33 cellular contexts compared by ENCODE assay signal in genomic region chr15:65040461-65040860, GRCh38. TPM values are rescaled to one million over a fixed set of nuclear protein-coding genes. Genes with fewer than 3 reads are reported as not detected.
"Had no signal": no experiment of that assay in that cellular context is flagged by ENCODE, and none has a peak within 500 bp of the region (broad histone marks: within the 10 kb centered on the region; RNA-seq: fewer than 3 reads in every experiment).

No MANE protein-coding gene starts in this region.

- H3K4me1 Mint-ChIP-seq: activated CD4-positive, alpha-beta memory T cell treated with anti-CD3 and anti-CD28 coated beads, Interleukin-2, amount 10 ng/mL, durations not matched to agents 7 days and 5 days; activated naive CD4-positive, alpha-beta T cell treated with anti-CD3 and anti-CD28 coated beads, Interleukin-2, amount 10 ng/mL, durations not matched to agents 7 days and 5 days had no signal

- H3K27me3 Mint-ChIP-seq: activated CD4-positive, alpha-beta T cell treated with anti-CD3 and anti-CD28 coated beads for 36 hours; activated naive CD8-positive, alpha-beta T cell treated with anti-CD3 and anti-CD28 coated beads for 36 hours had no signal

- H3K27ac Mint-ChIP-seq: activated CD4-positive, alpha-beta memory T cell treated with anti-CD3 and anti-CD28 coated beads, Interleukin-2, amount 10 ng/mL, durations not matched to agents 7 days and 5 days; activated CD4-positive, alpha-beta T cell treated with anti-CD3 and anti-CD28 coated beads for 36 hours; activated naive CD4-positive, alpha-beta T cell treated with anti-CD3 and anti-CD28 coated beads, Interleukin-2, amount 10 ng/mL, durations not matched to agents 7 days and 5 days; activated naive CD8-positive, alpha-beta T cell treated with anti-CD3 and anti-CD28 coated beads for 36 hours; activated T-cell treated with anti-CD3 and anti-CD28 coated beads, Interleukin-2, amount 50 U/mL, for 72 hours; activated T-helper 2 cell treated with anti-CD3 and anti-CD28 coated beads, Interferon-gamma antibody, Interleukin-2, Interleukin-4, amounts not matched to agents 10 μg/mL and 5 μg/mL and 100 μg/mL, durations not matched to agents 14 hours and 24 hours and 36 hours had no signal

- DNase-seq: activated CD4-positive, alpha-beta memory T cell treated with anti-CD3 and anti-CD28 coated beads, Interleukin-2, amount 10 ng/mL, durations not matched to agents 7 days and 5 days; activated CD4-positive, alpha-beta T cell treated with anti-CD3 and anti-CD28 coated beads for 36 hours; activated CD4-positive, alpha-beta T cell treated with anti-CD3 and anti-CD28 coated beads, Interleukin-2, amount 50 U/mL, for 1 hour; activated gamma-delta T cell treated with Interleukin-2 at 50 U/mL for 16 hours; activated naive CD4-positive, alpha-beta T cell treated with anti-CD3 and anti-CD28 coated beads, Interleukin-2, amount 10 ng/mL, durations not matched to agents 7 days and 5 days; activated naive CD8-positive, alpha-beta T cell treated with anti-CD3 and anti-CD28 coated beads for 36 hours; activated T-cell treated with anti-CD3 and anti-CD28 coated beads for 4 hours; activated T-cell treated with anti-CD3 and anti-CD28 coated beads, Interleukin-2, amount 50 U/mL, for 72 hours; brain microvascular endothelial cell; caudate nucleus; MG63; MV-4-11; NCI-H1092 treated with DMSO at 0.1 percent for 48 hours; NCI-H1417 treated with DMSO at 0.1 percent for 48 hours; NCI-H1694; NCI-H2029; NCI-H2107; NCI-H2171 treated with DMSO at 0.1 percent for 48 hours; NCI-H226; NCI-H510A; NCI-H526 treated with DMSO at 0.1 percent for 48 hours; NK-92 treated with Interleukin-12 subunit alpha and Interleukin-12 subunit beta, amount 100 ng/mL, for 24 hours; OCI-M1; Peyer's patch; Right ventricle myocardium superior; SJCRH30; SK-N-SH; T-helper 1 cell; WERI-Rb-1 had no signal

- H3K4me3 ChIP-seq: MG63, Peyer's patch, SJCRH30 had no signal

- H3K9me3 ChIP-seq: MG63, Peyer's patch, SJCRH30, SK-N-SH had no signal

- H3K36me3 ChIP-seq: brain microvascular endothelial cell, MG63, Peyer's patch, SJCRH30, WERI-Rb-1 had no signal

- H3K4me3 Mint-ChIP-seq: activated CD4-positive, alpha-beta memory T cell treated with anti-CD3 and anti-CD28 coated beads, Interleukin-2, amount 10 ng/mL, durations not matched to agents 7 days and 5 days; activated CD4-positive, alpha-beta T cell treated with anti-CD3 and anti-CD28 coated beads for 36 hours; activated naive CD4-positive, alpha-beta T cell treated with anti-CD3 and anti-CD28 coated beads, Interleukin-2, amount 10 ng/mL, durations not matched to agents 7 days and 5 days; activated naive CD8-positive, alpha-beta T cell treated with anti-CD3 and anti-CD28 coated beads for 36 hours; activated T-cell treated with anti-CD3 and anti-CD28 coated beads, Interleukin-2, amount 50 U/mL, for 72 hours had no signal

- H3K27ac ChIP-seq: brain microvascular endothelial cell, Peyer's patch, RWPE1, SJCRH30, WERI-Rb-1 had no signal

- H3K9ac ChIP-seq: SK-N-SH had no signal

- H3K36me3 Mint-ChIP-seq: activated naive CD4-positive, alpha-beta T cell treated with anti-CD3 and anti-CD28 coated beads, Interleukin-2, amount 10 ng/mL, durations not matched to agents 7 days and 5 days; activated naive CD8-positive, alpha-beta T cell treated with anti-CD3 and anti-CD28 coated beads for 36 hours had no signal

- H3K9me3 Mint-ChIP-seq: activated CD4-positive, alpha-beta memory T cell treated with anti-CD3 and anti-CD28 coated beads, Interleukin-2, amount 10 ng/mL, durations not matched to agents 7 days and 5 days; activated naive CD4-positive, alpha-beta T cell treated with anti-CD3 and anti-CD28 coated beads, Interleukin-2, amount 10 ng/mL, durations not matched to agents 7 days and 5 days; activated naive CD8-positive, alpha-beta T cell treated with anti-CD3 and anti-CD28 coated beads for 36 hours; activated T-cell treated with anti-CD3 and anti-CD28 coated beads, Interleukin-2, amount 50 U/mL, for 72 hours; activated T-helper 2 cell treated with anti-CD3 and anti-CD28 coated beads, Interferon-gamma antibody, Interleukin-2, Interleukin-4, amounts not matched to agents 10 μg/mL and 5 μg/mL and 100 μg/mL, durations not matched to agents 14 hours and 24 hours and 36 hours had no signal

- H3K27me3 ChIP-seq: brain microvascular endothelial cell, MG63, Peyer's patch, SJCRH30 had no signal

- ATAC-seq: activated CD4-positive, alpha-beta T cell treated with anti-CD3 and anti-CD28 coated beads for 36 hours; activated T-cell treated with anti-CD3 and anti-CD28 coated beads, Interleukin-2, amount 50 U/mL, for 72 hours had no signal

RNA-seq across cellular contexts. Expression of gene SLC51B, which starts 4.7 kb away (rescaled TPM):
- total RNA-seq: activated CD4-positive, alpha-beta memory T cell treated with anti-CD3 and anti-CD28 coated beads, Interleukin-2, amount 10 ng/mL, durations not matched to agents 7 days and 5 days; activated CD4-positive, alpha-beta T cell treated with anti-CD3 and anti-CD28 coated beads for 36 hours; activated CD8-positive, alpha-beta memory T cell treated with anti-CD3 and anti-CD28 coated beads for 36 hours; activated naive CD8-positive, alpha-beta T cell treated with anti-CD3 and anti-CD28 coated beads for 36 hours; activated T-cell treated with anti-CD3 and anti-CD28 coated beads, Interleukin-2, amount 50 U/mL, for 72 hours; activated T-helper 2 cell treated with anti-CD3 and anti-CD28 coated beads, Interferon-gamma antibody, Interleukin-2, Interleukin-4, amounts not matched to agents 10 μg/mL and 5 μg/mL and 100 μg/mL, durations not matched to agents 14 hours and 24 hours and 36 hours; Right ventricle myocardium superior; T-helper 2 cell treated with Interferon-gamma antibody and Interleukin-4, amounts not matched to agents 100 ng/mL and 5 ng/mL, for 36 hours had no signal

RNA-seq across cellular contexts. Expression of gene RASL12, which starts 27.3 kb away (rescaled TPM):
- total RNA-seq: activated CD4-positive, alpha-beta memory T cell treated with anti-CD3 and anti-CD28 coated beads, Interleukin-2, amount 10 ng/mL, durations not matched to agents 7 days and 5 days; activated CD4-positive, alpha-beta T cell treated with anti-CD3 and anti-CD28 coated beads for 36 hours; activated CD8-positive, alpha-beta memory T cell treated with anti-CD3 and anti-CD28 coated beads for 36 hours; activated naive CD8-positive, alpha-beta T cell treated with anti-CD3 and anti-CD28 coated beads for 36 hours; activated T-cell treated with anti-CD3 and anti-CD28 coated beads, Interleukin-2, amount 50 U/mL, for 72 hours; activated T-helper 2 cell treated with anti-CD3 and anti-CD28 coated beads, Interferon-gamma antibody, Interleukin-2, Interleukin-4, amounts not matched to agents 10 μg/mL and 5 μg/mL and 100 μg/mL, durations not matched to agents 14 hours and 24 hours and 36 hours; SJCRH30; T-helper 2 cell treated with Interferon-gamma antibody and Interleukin-4, amounts not matched to agents 100 ng/mL and 5 ng/mL, for 36 hours had no signal

RNA-seq across cellular contexts. Expression of gene KBTBD13, which starts 36.1 kb away (rescaled TPM):
- total RNA-seq: activated CD4-positive, alpha-beta memory T cell treated with anti-CD3 and anti-CD28 coated beads, Interleukin-2, amount 10 ng/mL, durations not matched to agents 7 days and 5 days; activated CD4-positive, alpha-beta T cell treated with anti-CD3 and anti-CD28 coated beads for 36 hours; activated CD8-positive, alpha-beta memory T cell treated with anti-CD3 and anti-CD28 coated beads for 36 hours; activated naive CD8-positive, alpha-beta T cell treated with anti-CD3 and anti-CD28 coated beads for 36 hours; activated T-cell treated with anti-CD3 and anti-CD28 coated beads, Interleukin-2, amount 50 U/mL, for 72 hours; activated T-helper 2 cell treated with anti-CD3 and anti-CD28 coated beads, Interferon-gamma antibody, Interleukin-2, Interleukin-4, amounts not matched to agents 10 μg/mL and 5 μg/mL and 100 μg/mL, durations not matched to agents 14 hours and 24 hours and 36 hours; T-helper 2 cell treated with Interferon-gamma antibody and Interleukin-4, amounts not matched to agents 100 ng/mL and 5 ng/mL, for 36 hours had no signal
